In the genomic region with DNA sequence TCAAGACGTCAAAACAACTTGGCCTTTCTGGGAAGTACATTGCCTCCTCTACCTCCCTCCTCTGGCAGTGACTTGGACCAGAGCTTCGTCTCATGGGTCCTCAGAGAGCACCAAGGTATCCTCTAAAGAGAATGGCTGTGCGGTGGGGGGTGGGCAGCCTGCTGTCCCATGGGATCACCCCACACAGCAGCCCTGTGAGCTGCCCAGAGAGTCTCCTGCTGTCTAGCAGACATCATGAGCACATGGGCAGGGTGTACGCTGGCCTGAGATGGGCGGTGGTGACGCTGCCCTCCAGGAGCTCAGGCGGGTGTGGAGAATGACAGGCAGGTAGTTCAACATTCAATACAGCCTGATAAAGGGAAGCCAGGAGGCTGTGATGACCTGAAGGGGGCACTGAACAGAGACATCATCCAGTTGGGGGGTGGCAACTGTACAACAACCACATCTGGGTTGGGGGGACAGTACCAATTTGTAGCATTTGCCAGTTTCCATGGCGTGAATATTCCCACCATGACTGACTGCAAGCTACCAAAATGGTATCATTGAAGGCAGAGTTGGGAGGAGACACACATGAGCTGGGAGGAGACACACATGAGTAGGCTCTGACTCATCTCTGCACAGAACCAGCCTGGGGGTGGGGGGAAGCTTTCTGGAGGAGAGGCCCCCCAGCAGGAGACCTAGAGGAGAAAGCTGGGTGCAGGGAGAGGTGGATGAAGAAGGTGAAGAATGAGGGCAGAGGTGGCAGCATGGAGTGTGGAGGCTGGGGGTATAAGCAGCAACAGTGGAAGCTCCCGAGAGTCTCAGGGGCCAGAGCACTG, we compare ENCODE assay signal across 20 cellular contexts. TPM values are rescaled to one million over a fixed set of nuclear protein-coding genes. Genes with fewer than 3 reads are reported as not detected.
DNase-seq lines count a peak whose midpoint lies in the region; ATAC-seq, FAIRE-seq and TF ChIP-seq lines count a peak whose summit lies in the region.
"Had no signal": no experiment of that assay in that cellular context is flagged by ENCODE, and none has a peak within 500 bp of the region (broad histone marks: within the 10 kb centered on the region; RNA-seq: fewer than 3 reads in every experiment).

No MANE protein-coding gene starts in this region.

- H3K4me1 Mint-ChIP-seq in activated CD8-positive, alpha-beta memory T cell treated with anti-CD3 and anti-CD28 coated beads, Interleukin-2, amount 10 ng/mL, durations not matched to agents 7 days and 5 days, result no peaks in the 10 kb centered on the region

- no peak overlapping the region for H3K9ac ChIP-seq in GM12878 (ENCODE audit: control insufficient read depth, insufficient read depth, low read length)
- H3K9ac ChIP-seq: KMS-11 had no signal

- H3K79me2 ChIP-seq in GM12878 (ENCODE audit: control insufficient read depth, insufficient read depth, low read length), result no peaks in the 10 kb centered on the region

- H3K4me2 ChIP-seq in GM12878 (ENCODE audit: control insufficient read depth, insufficient read depth), result peak overlapping the region; percentile 3; the same call in 1 of the 2 replicates
- H3K4me2 ChIP-seq: KMS-11 had no signal

- in situ Hi-C loops in GM12878 (cut with MboI), result no loop called here

- H3K36me3 ChIP-seq in GM12878 (ENCODE audit: control insufficient read depth in 2 of 2, insufficient read depth in 2 of 2, low read length in 1 of 2), result no peaks in the 10 kb centered on the region
- H3K36me3 ChIP-seq in upper lobe of right lung, result no peaks in the 10 kb centered on the region
- no peaks in the 10 kb centered on the region for H3K36me3 ChIP-seq in heart right ventricle

- no peaks in the 10 kb centered on the region for H4K20me1 ChIP-seq in GM12878 (ENCODE audit: control insufficient read depth, insufficient read depth)

- H3K4me1 ChIP-seq in GM12878 (ENCODE audit: control insufficient read depth, insufficient read depth, low read length) (peaks cover 6% of the 10 kb centered on the region), upper lobe of right lung (no peaks in the 10 kb centered on the region), heart right ventricle (no peaks in the 10 kb centered on the region)

- no peak for FAIRE-seq in GM12878 (lab: Jason Lieb, UNC)
- FAIRE-seq: GM19239 had no signal

- TF ChIP-seq POLR2A in GM12878 (IDR thresholded peaks at IDR 0.05; ENCODE audit: low read depth, low read length), result no peak

- ATAC-seq in activated CD8-positive, alpha-beta memory T cell treated with anti-CD3 and anti-CD28 coated beads, Interleukin-2, amount 10 ng/mL, durations not matched to agents 7 days and 5 days, result no peak
- no peak; the same call in 1 of the 3 replicates for ATAC-seq in GM12878
- ATAC-seq in upper lobe of right lung, result no peak
- ATAC-seq in heart right ventricle, result no peak
- ATAC-seq: PC-3 had no signal

- peaks cover 35% of the 10 kb centered on the region for H3K27me3 Mint-ChIP-seq in activated CD8-positive, alpha-beta memory T cell treated with anti-CD3 and anti-CD28 coated beads, Interleukin-2, amount 10 ng/mL, durations not matched to agents 7 days and 5 days

- H3K36me3 Mint-ChIP-seq in activated CD8-positive, alpha-beta memory T cell treated with anti-CD3 and anti-CD28 coated beads, Interleukin-2, amount 10 ng/mL, durations not matched to agents 7 days and 5 days, result peaks cover 5% of the 10 kb centered on the region

- intact Hi-C loops in GM12878 (cut with micrococcal nuclease; ENCODE audit: unreplicated experiment), result no loop called here
- intact Hi-C loops in upper lobe of right lung (cut with DNase I), result no loop called here
- intact Hi-C loops in heart right ventricle (cut with DNase I), result loop anchor here in 1 of 10 donors (5.0 kb wide), 1 partner anchor 160 kb away; no protein-coding TSS in a partner anchor

- TF ChIP-seq EP300 in GM12878 (IDR thresholded peaks at IDR 0.05; ENCODE audit: borderline replicate concordance in 1 of 2, control insufficient read depth in 1 of 2, low read depth in 2 of 2, low read length in 2 of 2), result no peak

- 28% methylated on average over 9 of the region's 9 CpGs for WGBS in GM12878 (ENCODE audit: insufficient coverage, insufficient replicate concordance, low lambda C conversion rate, missing lambda C conversion rate)
- 73 to 74% methylated on average over 9 of the region's 9 CpGs for WGBS in heart right ventricle, 2 donors

- CTCF ChIA-PET in activated CD8-positive, alpha-beta memory T cell treated with anti-CD3 and anti-CD28 coated beads, Interleukin-2, amount 10 ng/mL, durations not matched to agents 7 days and 5 days (lab: Charles Lee), result interaction anchor here (1.2 kb wide), 1 partner anchor 16 kb away, joined by 3 read pairs; no protein-coding TSS in a partner anchor
- CTCF ChIA-PET in GM12878 (lab: Yijun Ruan, JAX), result interaction anchor here (0.6 to 3.8 kb wide), 6 partner anchors 16 to 988 kb away, joined by 3 to 21 read pairs (median 3); no protein-coding TSS in a partner anchor

- H3K27ac ChIP-seq in GM12878 (ENCODE audit: control insufficient read depth, insufficient read depth) (no peak overlapping the region), upper lobe of right lung (no peak overlapping the region), heart right ventricle (no peak overlapping the region)
- H3K27ac ChIP-seq: KMS-11 had no signal

- no TSS peak for BruUV-seq in GM12878 (replicated peaks; lab: Mats Ljungman, UMichigan)

- H3K27me3 ChIP-seq in GM12878 (replicated peaks in 1 of 2; ENCODE audit: control insufficient read depth in 2 of 2, insufficient read depth in 2 of 2, low read length in 1 of 2) (peaks cover 0 to 5% of the 10 kb centered on the region in 2 experiments; a peak in 1 of 4 replicates), upper lobe of right lung (peaks cover 11% of the 10 kb centered on the region), heart right ventricle (peaks cover 0 to 60% (median 40%) of the 10 kb centered on the region in 7 donors)

- RAD21 ChIA-PET in GM12878 (lab: Charles Lee; ENCODE audit: unreplicated experiment), result no interaction called here

- no peak for TF ChIP-seq RAD21 in GM12878 (IDR thresholded peaks at IDR 0.05; ENCODE audit: insufficient read depth, low read depth, low read length)

- SMC1A ChIA-PET in GM12878 (lab: Charles Lee; ENCODE audit: uncharacterized antibody, unreplicated experiment), result interaction anchor here (0.8 kb wide), 1 partner anchor 15 kb away, joined by 3 read pairs; no protein-coding TSS in a partner anchor

- H3K9me3 ChIP-seq in GM12878 (replicated peaks; ENCODE audit: control insufficient read depth, insufficient read depth, low read length), result peaks cover 7% of the 10 kb centered on the region; the same call in 2 of the 3 replicates
- H3K9me3 ChIP-seq in upper lobe of right lung, result no peaks in the 10 kb centered on the region
- peaks cover 0 to 23% (median 17%) of the 10 kb centered on the region in 11 donors for H3K9me3 ChIP-seq in heart right ventricle

- POLR2A ChIA-PET in GM12878 (lab: Charles Lee), result interaction anchor here (0.6 kb wide), 1 partner anchor 13 kb away, joined by 3 read pairs; no protein-coding TSS in a partner anchor

- peaks cover 11% of the 10 kb centered on the region for H3K9me3 Mint-ChIP-seq in activated CD8-positive, alpha-beta memory T cell treated with anti-CD3 and anti-CD28 coated beads, Interleukin-2, amount 10 ng/mL, durations not matched to agents 7 days and 5 days (ENCODE audit: low read depth)

- no peak overlapping the region for H2AFZ ChIP-seq in GM12878 (ENCODE audit: control insufficient read depth, low read depth, low read length)

- H3K4me3 ChIP-seq in GM12878, result no peak overlapping the region
- no peak overlapping the region for H3K4me3 ChIP-seq in upper lobe of right lung
- no peak overlapping the region for H3K4me3 ChIP-seq in heart right ventricle

- peak; percentile 12 for DNase-seq in activated CD8-positive, alpha-beta memory T cell treated with anti-CD3 and anti-CD28 coated beads, Interleukin-2, amount 50 U/mL, for 48 hours
- no peak for DNase-seq in activated CD8-positive, alpha-beta memory T cell treated with anti-CD3 and anti-CD28 coated beads, Interleukin-2, amount 10 ng/mL, durations not matched to agents 7 days and 5 days
- DNase-seq in GM12878 (ENCODE audit: low read depth, low spot score) (no peak), mesenteric fat pad (ENCODE audit: low spot score) (peak; percentile 45), upper lobe of right lung (peak; percentile 33), NCI-H1092 treated with DMSO at 0.1 percent for 48 hours (lab: John Stamatoyannopoulos, UW) (no peak), NCI-H69 (lab: John Stamatoyannopoulos, UW) (no peak), heart right ventricle (no peak)
- DNase-seq: 8988T, GF-D8, NCI-H1048, NCI-H146, NCI-H2081, NCI-H774, PC-3 had no signal

- no peak overlapping the region for H3K4me3 Mint-ChIP-seq in activated CD8-positive, alpha-beta memory T cell treated with anti-CD3 and anti-CD28 coated beads, Interleukin-2, amount 10 ng/mL, durations not matched to agents 7 days and 5 days

- no peak for TF ChIP-seq CTCF in GM12878 (IDR thresholded peaks at IDR 0.05 in 2 of 3, conservative IDR thresholded peaks at IDR 0.05 in 1 of 3; ENCODE audit: control insufficient read depth in 2 of 3, extremely low read depth in 1 of 3, insufficient read depth in 1 of 3, low read depth in 3 of 3, low read length in 3 of 3)
- TF ChIP-seq CTCF in upper lobe of right lung (IDR thresholded peaks at IDR 0.05), result no peak
- no peak for TF ChIP-seq CTCF in heart right ventricle (IDR thresholded peaks at IDR 0.05)

- no peak overlapping the region for H3K27ac Mint-ChIP-seq in activated CD8-positive, alpha-beta memory T cell treated with anti-CD3 and anti-CD28 coated beads, Interleukin-2, amount 10 ng/mL, durations not matched to agents 7 days and 5 days

RNA-seq across cellular contexts. Expression of a gene that starts 35.9 kb away (rescaled TPM):
- total RNA-seq in activated CD8-positive, alpha-beta memory T cell treated with anti-CD3 and anti-CD28 coated beads, Interleukin-2, amount 10 ng/mL, durations not matched to agents 7 days and 5 days, result 1 to 10 TPM in 1 of 2 experiments, under 1 TPM in 1; 0.82 to 1.1 TPM
- total RNA-seq in GM12878 (2013; cell fraction: nucleolus; rRNA removed), result 0.34 and 0.38 TPM in 2 replicates
- total RNA-seq in GM12878 (2014; rRNA removed) (0.06 and 0.11 TPM in 2 replicates), GM12878 (2014; rRNA removed; fragmentation: Illumina TruSeq; extraction: Trizol) (0.09 TPM in 2 replicates), GM12878 (2021) (0.05 and 0.08 TPM in 2 replicates), mesenteric fat pad (not detected), upper lobe of right lung (0.12 TPM), heart right ventricle (under 1 TPM in 1 of 10 donors, not detected in 9; 0.05 TPM)
- polyA plus RNA-seq in GM12878 (2011; ENCODE audit: low read depth), result 0.04 TPM
- polyA plus RNA-seq in GM12878 (2011; rRNA removed) (0.04 TPM in 2 replicates), GM12878 (2014; fragmentation: Illumina TruSeq; extraction: Trizol) (0.04 TPM in 1 of 2 replicates, not detected in the other), GM12878 (2014; fragmentation: Nextera tagmentation; extraction: Ambion mirVana) (not detected), GM12878 (2014; rRNA removed) (0.04 and 0.11 TPM in 2 replicates), GM12878 (2016; fragmentation: Nextera tagmentation; extraction: Ambion mirVana) (under 1 TPM in 1 of 2 experiments, not detected in 1; 0.05 TPM), heart right ventricle (not detected)
- polyA plus RNA-seq in GM12878 (2011; cell fraction: cytosol; rRNA removed), result 0.06 and 0.07 TPM in 2 replicates
- polyA plus RNA-seq in GM12878 (2011; cell fraction: nucleus; rRNA removed), result 0.19 TPM in 2 replicates
- polyA plus RNA-seq in GM12878 (2012), result 0.04 TPM in 2 replicates
- polyA minus RNA-seq in GM12878 (2011; rRNA and poly(A)+ RNA removed), result 0.15 and 0.21 TPM in 2 replicates
- polyA minus RNA-seq in GM12878 (2011; cell fraction: cytosol; rRNA and poly(A)+ RNA removed), result not detected in 2 replicates
- polyA minus RNA-seq in GM12878 (2011; cell fraction: nucleus; rRNA and poly(A)+ RNA removed), result 0.36 and 0.38 TPM in 2 replicates
- total RNA-seq: MCF 10A, NCI-H460, PC-3 had no signal
- polyA plus RNA-seq: BJ had no signal

Comparison
In these comparisons a context has a peak if more than half of its experiments do, and no peak if none do; other contexts are left out.
1. DNase-seq: peak in activated CD8-positive, alpha-beta memory T cell treated with anti-CD3 and anti-CD28 coated beads, Interleukin-2, amount 50 U/mL, for 48 hours (single experiment), mesenteric fat pad (single experiment) and upper lobe of right lung (single experiment); none in activated CD8-positive, alpha-beta memory T cell treated with anti-CD3 and anti-CD28 coated beads, Interleukin-2, amount 10 ng/mL, durations not matched to agents 7 days and 5 days (single experiment), GM12878 (single experiment), NCI-H1092 treated with DMSO at 0.1 percent for 48 hours (single experiment), NCI-H69 (single experiment) and heart right ventricle (0 of 2).